Comparison of ENCODE assay signal across 23 cellular contexts in genomic region chr4:77167173-77167572, GRCh38.
"Had no signal": no experiment of that assay in that cellular context is flagged by ENCODE, and none has a peak within 500 bp of the region (broad histone marks: within the 10 kb centered on the region; RNA-seq: fewer than 3 reads in every experiment).

No MANE protein-coding gene starts in this region.

- H3K4me1 ChIP-seq: adrenal gland, body of pancreas, right lobe of liver, thyroid gland had no signal

- H3K27ac Mint-ChIP-seq: activated naive CD8-positive, alpha-beta T cell; stimulated activated effector memory CD8-positive, alpha-beta T cell treated with anti-CD3 and anti-CD28 coated beads, Interleukin-12 subunit alpha, Interleukin-12 subunit beta, amount 100 ng/mL, for 72 hours; stimulated activated naive CD8-positive, alpha-beta T cell treated with anti-CD3 and anti-CD28 coated beads, Interleukin-15, amount 100 ng/mL, for 72 hours had no signal

- H3K27me3 Mint-ChIP-seq: activated naive CD8-positive, alpha-beta T cell; stimulated activated naive CD8-positive, alpha-beta T cell treated with anti-CD3 and anti-CD28 coated beads, Interleukin-15, amount 100 ng/mL, for 72 hours had no signal

- H3K4me3 ChIP-seq: adrenal gland, body of pancreas, heart right ventricle, left ventricle myocardium inferior, lung, right lobe of liver, thyroid gland, upper lobe of left lung had no signal

- H3K27me3 ChIP-seq: adrenal gland, body of pancreas, heart right ventricle, right lobe of liver, thyroid gland, upper lobe of left lung had no signal

- H3K9me3 Mint-ChIP-seq: stimulated activated effector memory CD8-positive, alpha-beta T cell treated with anti-CD3 and anti-CD28 coated beads, Interleukin-12 subunit alpha, Interleukin-12 subunit beta, amount 100 ng/mL, for 72 hours; stimulated activated naive CD8-positive, alpha-beta T cell treated with anti-CD3 and anti-CD28 coated beads, Interleukin-15, amount 100 ng/mL, for 72 hours had no signal

- H3K4me3 Mint-ChIP-seq: activated naive CD8-positive, alpha-beta T cell; stimulated activated effector memory CD8-positive, alpha-beta T cell treated with anti-CD3 and anti-CD28 coated beads, Interleukin-12 subunit alpha, Interleukin-12 subunit beta, amount 100 ng/mL, for 72 hours; stimulated activated naive CD8-positive, alpha-beta T cell treated with anti-CD3 and anti-CD28 coated beads, Interleukin-15, amount 100 ng/mL, for 72 hours had no signal

- DNase-seq: activated CD4-positive, alpha-beta T cell treated with anti-CD3 and anti-CD28 coated beads for 4 hours; activated CD4-positive, alpha-beta T cell treated with anti-CD3 and anti-CD28 coated beads, Interleukin-2, amount 50 U/mL, for 4 hours; activated CD4-positive, CD25-positive, alpha-beta regulatory T cell; activated effector memory CD4-positive, alpha-beta T cell treated with Interleukin-2 at 50 U/mL for 16 hours; activated naive CD4-positive, alpha-beta T cell treated with Interleukin-2 at 50 U/mL for 16 hours; adrenal gland; aorta; body of pancreas; dermis blood vessel endothelial cell; effector memory CD4-positive, alpha-beta T cell; heart right ventricle; islet precursor cell; left ventricle myocardium inferior; right lobe of liver; stimulated activated CD4-positive, alpha-beta T cell treated with anti-CD3 and anti-CD28 coated beads, Interleukin-4, amount 100 ng/mL, for 24 hours; stimulated activated naive CD8-positive, alpha-beta T cell treated with anti-CD3 and anti-CD28 coated beads, Interleukin-15, amount 100 ng/mL, for 72 hours; substantia nigra; T-helper 2 cell; thyroid gland; upper lobe of left lung had no signal

- ATAC-seq: body of pancreas; heart right ventricle; right lobe of liver; stimulated activated effector memory CD8-positive, alpha-beta T cell treated with anti-CD3 and anti-CD28 coated beads, Interleukin-12 subunit alpha, Interleukin-12 subunit beta, amount 100 ng/mL, for 72 hours; stimulated activated naive CD8-positive, alpha-beta T cell treated with anti-CD3 and anti-CD28 coated beads, Interleukin-15, amount 100 ng/mL, for 72 hours had no signal

- H3K27ac ChIP-seq: adrenal gland, body of pancreas, heart right ventricle, left ventricle myocardium inferior, right lobe of liver, thyroid gland, upper lobe of left lung had no signal

- H3K9me3 ChIP-seq: adrenal gland, body of pancreas, heart right ventricle, left ventricle myocardium inferior, right lobe of liver, thyroid gland, upper lobe of left lung had no signal
